10 cellular contexts compared by ENCODE assay signal in the genomic region with DNA sequence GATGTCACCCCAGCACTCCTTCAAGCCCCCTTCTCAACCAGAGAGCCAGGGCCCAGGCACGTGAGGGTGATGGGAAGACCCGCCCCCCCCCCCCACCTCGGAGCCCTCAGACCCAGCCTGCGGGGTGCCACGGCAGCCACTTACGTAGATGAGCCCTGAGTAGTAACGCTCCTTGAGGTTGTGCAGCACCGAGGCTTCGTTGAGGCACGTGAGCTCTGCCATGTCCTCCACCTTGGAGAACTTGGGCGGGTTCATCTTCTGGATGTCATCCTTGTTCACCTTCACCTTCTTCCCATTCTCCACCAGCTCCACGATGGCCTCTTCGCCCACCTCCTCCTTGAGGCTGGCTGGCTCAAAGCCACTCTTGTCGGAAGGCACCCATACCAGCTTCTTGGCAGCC. TPM values are rescaled to one million over a fixed set of nuclear protein-coding genes. Genes with fewer than 3 reads are reported as not detected.
DNase-seq lines count a peak whose midpoint lies in the region; ATAC-seq and TF ChIP-seq lines count a peak whose summit lies in the region.
"Had no signal": no experiment of that assay in that cellular context is flagged by ENCODE, and none has a peak within 500 bp of the region (broad histone marks: within the 10 kb centered on the region; RNA-seq: fewer than 3 reads in every experiment).

No MANE protein-coding gene starts in this region.

- H3T11ph ChIP-seq in H9 (ENCODE audit: low read length) = no peak overlapping the region

- H3K79me1 ChIP-seq in H9 (ENCODE audit: insufficient read depth, low read depth, low read length, poor library complexity, severe bottlenecking) = peaks cover 5% of the 10 kb centered on the region

- H4K91ac ChIP-seq in H9 (ENCODE audit: insufficient read length, low read depth, low read length) = no peak overlapping the region

- no peak overlapping the region for H3K9ac ChIP-seq in H9 (ENCODE audit: extremely low read depth, insufficient read length, low read length)
- H3K9ac ChIP-seq in neural progenitor cell = no peak overlapping the region

- peaks cover 4% of the 10 kb centered on the region for H3F3A ChIP-seq in neural progenitor cell (ENCODE audit: low read depth)

- H2BK12ac ChIP-seq in H9 (ENCODE audit: insufficient read length, low read depth, low read length) = no peak overlapping the region

- H3K4ac ChIP-seq in H9 (ENCODE audit: low read depth, low read length) = no peak overlapping the region

- H3K9me3 Mint-ChIP-seq in H9 = no peaks in the 10 kb centered on the region; a peak in 1 of 5 replicates
- H3K9me3 Mint-ChIP-seq in chondrocyte (ENCODE audit: low read depth) = no peaks in the 10 kb centered on the region
- no peaks in the 10 kb centered on the region for H3K9me3 Mint-ChIP-seq in neural progenitor cell

- peaks cover 87% of the 10 kb centered on the region for H3K79me2 ChIP-seq in ACC112 (ENCODE audit: control insufficient read depth, insufficient read depth, low read length, unreplicated experiment)
- peaks cover 15% of the 10 kb centered on the region; the same call in 1 of the 2 replicates for H3K79me2 ChIP-seq in H9 (ENCODE audit: insufficient read depth, low read length)
- H3K79me2 ChIP-seq in neural progenitor cell (ENCODE audit: low read depth) = peaks cover 87% of the 10 kb centered on the region
- peaks cover 98% of the 10 kb centered on the region for H3K79me2 ChIP-seq in hepatocyte

- no peak overlapping the region for H2BK5ac ChIP-seq in H9 (ENCODE audit: insufficient read length, low read length)

- H4K8ac ChIP-seq in H9 (replicated peaks; ENCODE audit: insufficient read length, low read depth, low read length) = no peak overlapping the region

- H3K36me3 ChIP-seq in ACC112 (ENCODE audit: insufficient read depth, low read length) = peaks cover 3% of the 10 kb centered on the region; the same call in 1 of the 2 replicates
- H3K36me3 ChIP-seq in neural progenitor cell = no peaks in the 10 kb centered on the region
- H3K36me3 ChIP-seq in hepatocyte (replicated peaks; ENCODE audit: insufficient read depth, low read depth) = no peaks in the 10 kb centered on the region

- peaks cover 13 to 40% (median 19%) of the 10 kb centered on the region in 3 experiments for H3K36me3 Mint-ChIP-seq in H9 (ENCODE audit: insufficient read depth in 1 of 3, low read depth in 3 of 3)
- peaks cover 24% of the 10 kb centered on the region for H3K36me3 Mint-ChIP-seq in chondrocyte (ENCODE audit: low read depth)
- peaks cover 12% of the 10 kb centered on the region for H3K36me3 Mint-ChIP-seq in neural progenitor cell

- no peaks in the 10 kb centered on the region for H3K27me3 ChIP-seq in ACC112 (ENCODE audit: insufficient read depth, low read length)
- no peaks in the 10 kb centered on the region for H3K27me3 ChIP-seq in H9 (ENCODE audit: insufficient read depth, low read length)
- H3K27me3 ChIP-seq in neural progenitor cell = no peaks in the 10 kb centered on the region
- no peaks in the 10 kb centered on the region for H3K27me3 ChIP-seq in hepatocyte

- peak overlapping the region in 2 of 3 experiments; percentile 65 to 69; a peak in 4 of 7 replicates for H3K27ac Mint-ChIP-seq in H9
- H3K27ac Mint-ChIP-seq in chondrocyte (ENCODE audit: unreplicated experiment) = peak overlapping the region; percentile 94
- peak overlapping the region; percentile 66 for H3K27ac Mint-ChIP-seq in neural progenitor cell

- no peak overlapping the region for H3K4me3 ChIP-seq in ACC112 (ENCODE audit: low read depth, low read length)
- no peak overlapping the region for H3K4me3 ChIP-seq in neural progenitor cell
- no peak overlapping the region for H3K4me3 ChIP-seq in hepatocyte

- no CpG with 5 or more reads among the region's 14 CpGs for WGBS in H9 (ENCODE audit: extremely low coverage, insufficient read length, low lambda C conversion rate)
- 95% methylated on average over 13 of the region's 14 CpGs for WGBS in hepatocyte (ENCODE audit: low lambda C conversion rate, missing lambda C conversion rate)

- no peak overlapping the region; the same call in 1 of the 2 replicates for H3K14ac ChIP-seq in H9 (ENCODE audit: insufficient read depth, low read length)

- no peaks in the 10 kb centered on the region for H3K9me2 ChIP-seq in hepatocyte (replicated peaks; ENCODE audit: insufficient read depth)

- ATAC-seq in GM19395 (IDR thresholded peaks at IDR 0.05; ENCODE audit: unreplicated experiment) = no peak

- H3K4me3 Mint-ChIP-seq in H9 (no peak overlapping the region), chondrocyte (ENCODE audit: unreplicated experiment) (no peak overlapping the region), neural progenitor cell (no peak overlapping the region)

- no peak overlapping the region for H4K5ac ChIP-seq in H9 (ENCODE audit: insufficient read length, low read depth, low read length)

- H2AFZ ChIP-seq in ACC112 (ENCODE audit: low read length, unreplicated experiment) (no peak overlapping the region), H9 (ENCODE audit: low read length) (no peak overlapping the region), neural progenitor cell (replicated peaks) (no peak overlapping the region), hepatocyte (no peak overlapping the region)

- no peak overlapping the region for H2AK5ac ChIP-seq in H9 (ENCODE audit: insufficient read length, low read length)

- no peak overlapping the region for H2BK120ac ChIP-seq in H9 (ENCODE audit: low read depth, low read length, poor library complexity, severe bottlenecking)

- H2BK20ac ChIP-seq in H9 (ENCODE audit: low read depth, low read length, poor library complexity, severe bottlenecking) = no peak overlapping the region

- peaks cover 50% of the 10 kb centered on the region for H3K4me1 ChIP-seq in ACC112 (ENCODE audit: control insufficient read depth, insufficient read depth, low read length, unreplicated experiment)
- H3K4me1 ChIP-seq in H9 (ENCODE audit: insufficient read depth, low read length) = no peaks in the 10 kb centered on the region; the same call in 1 of the 2 replicates
- H3K4me1 ChIP-seq in neural progenitor cell = peaks cover 21% of the 10 kb centered on the region
- peaks cover 34% of the 10 kb centered on the region for H3K4me1 ChIP-seq in hepatocyte (ENCODE audit: insufficient read depth)

- H3K27ac ChIP-seq in ACC112 (ENCODE audit: low read depth, low read length) = peak overlapping the region; percentile 32; the same call in 1 of the 2 replicates
- no peak overlapping the region for H3K27ac ChIP-seq in H9 (ENCODE audit: insufficient read length, low read depth, low read length)
- no peak overlapping the region for H3K27ac ChIP-seq in neural progenitor cell
- H3K27ac ChIP-seq in hepatocyte = no peak overlapping the region

- H2BK15ac ChIP-seq in H9 (ENCODE audit: low read depth, low read length) = no peak overlapping the region

- TF ChIP-seq CTCF in H9 (conservative IDR thresholded peaks at IDR 0.05) (no peak), chondrocyte (IDR thresholded peaks at IDR 0.05) (no peak), neural progenitor cell (IDR thresholded peaks at IDR 0.05) (no peak), hepatocyte (IDR thresholded peaks at IDR 0.05; ENCODE audit: poor library complexity) (no peak)

- DNase-seq in H9 = no peak
- DNase-seq in chondrocyte (ENCODE audit: low spot score) = no peak
- no peak for DNase-seq in neural progenitor cell (ENCODE audit: low spot score)
- no peak for DNase-seq in hepatocyte (ENCODE audit: low spot score)
- no peak for DNase-seq in dermis blood vessel endothelial cell
- DNase-seq in OCI-M1 (lab: John Stamatoyannopoulos, UW) = no peak
- DNase-seq: amniotic stem cell, SHP77 had no signal

- H3K23ac ChIP-seq in H9 (ENCODE audit: insufficient read length, low read depth, low read length) = no peak overlapping the region

- no peak overlapping the region for H3K18ac ChIP-seq in H9 (ENCODE audit: insufficient read length, low read depth, low read length)

- H3K27me3 Mint-ChIP-seq in H9 (ENCODE audit: low read depth) (no peaks in the 10 kb centered on the region), chondrocyte (ENCODE audit: low read depth) (no peaks in the 10 kb centered on the region), neural progenitor cell (ENCODE audit: insufficient read depth, low read depth) (peaks cover 7% of the 10 kb centered on the region)

- H3K4me1 Mint-ChIP-seq in H9 = peaks cover 43 to 45% of the 10 kb centered on the region in 2 experiments
- H3K4me1 Mint-ChIP-seq in chondrocyte (ENCODE audit: low read depth) = peaks cover 81% of the 10 kb centered on the region
- H3K4me1 Mint-ChIP-seq in neural progenitor cell = peaks cover 39% of the 10 kb centered on the region

- H3K9me3 ChIP-seq in H9 (ENCODE audit: control insufficient read depth, low read depth, low read length) (no peaks in the 10 kb centered on the region), neural progenitor cell (ENCODE audit: low read depth) (no peaks in the 10 kb centered on the region), hepatocyte (ENCODE audit: low read depth) (no peaks in the 10 kb centered on the region)

- H4K20me1 ChIP-seq in H9 (ENCODE audit: control insufficient read depth, insufficient read depth, insufficient read length) (no peaks in the 10 kb centered on the region), neural progenitor cell (ENCODE audit: low read depth) (peaks cover 87% of the 10 kb centered on the region), hepatocyte (ENCODE audit: insufficient read depth, poor library complexity, severe bottlenecking) (peaks cover 39% of the 10 kb centered on the region)

- H3K4me2 ChIP-seq in H9 (ENCODE audit: insufficient read depth, insufficient read length, low read length) (no peak overlapping the region), neural progenitor cell (no peak overlapping the region), hepatocyte (no peak overlapping the region)

- H3K56ac ChIP-seq in H9 (ENCODE audit: insufficient read length, low read depth, low read length) = no peak overlapping the region

- H3K23me2 ChIP-seq in H9 (ENCODE audit: insufficient read length, low read depth, low read length, poor library complexity, severe bottlenecking) = no peaks in the 10 kb centered on the region

RNA-seq across cellular contexts. Expression of a gene that starts 39.0 kb away (rescaled TPM):
- total RNA-seq in H9 (2021) (243 and 266 TPM in 2 replicates), chondrocyte (1,046 to 1,908 TPM (median 1,853 TPM) in 3 replicates), neural progenitor cell (ENCODE audit: low replicate concordance) (77.2 and 189 TPM in 2 replicates), hepatocyte (149 and 188 TPM in 2 replicates), dermis blood vessel endothelial cell (803 and 1,099 TPM in 2 replicates)
- 125 and 140 TPM in 2 replicates for polyA plus RNA-seq in hepatocyte
